Comparison of ENCODE assay signal across 9 cellular contexts in genomic region chr7:96596120-96596826, GRCh38.
DNase-seq lines count a peak whose midpoint lies in the region; ATAC-seq and TF ChIP-seq lines count a peak whose summit lies in the region.
"Had no signal": no experiment of that assay in that cellular context is flagged by ENCODE, and none has a peak within 500 bp of the region (broad histone marks: within the 10 kb centered on the region; RNA-seq: fewer than 3 reads in every experiment).

No MANE protein-coding gene starts in this region.

- TF ChIP-seq CTCF in progenitor cell of endocrine pancreas (IDR thresholded peaks at IDR 0.05; ENCODE audit: unreplicated experiment): peak; percentile 30
- TF ChIP-seq CTCF in GM10266 (IDR thresholded peaks at IDR 0.05; ENCODE audit: control insufficient read depth, insufficient read depth, low read depth, missing control alignments): no peak

- no peaks in the 10 kb centered on the region for H3K9me3 ChIP-seq in HAP-1

- no peaks in the 10 kb centered on the region for H3K27me3 ChIP-seq in HAP-1 (ENCODE audit: low read depth)

- H3K36me3 ChIP-seq in HAP-1 (replicated peaks): no peaks in the 10 kb centered on the region

- no peaks in the 10 kb centered on the region for H3K9me3 Mint-ChIP-seq in progenitor cell of endocrine pancreas (ENCODE audit: low read depth)
- H3K9me3 Mint-ChIP-seq in activated CD4-positive, alpha-beta memory T cell treated with anti-CD3 and anti-CD28 coated beads for 36 hours: no peaks in the 10 kb centered on the region
- H3K9me3 Mint-ChIP-seq in stimulated activated memory B cell treated with anti-CD40 and anti-IgM and Interleukin-4, amounts not matched to agents 10 μg/mL and 1 μg/mL and 100 μg/mL, for 72 hours: no peaks in the 10 kb centered on the region
- H3K9me3 Mint-ChIP-seq: activated T-cell treated with anti-CD3 and anti-CD28 coated beads, Interleukin-2, amount 50 U/mL, for 4 hours had no signal

- peaks cover 10% of the 10 kb centered on the region for H3K27me3 Mint-ChIP-seq in progenitor cell of endocrine pancreas
- peaks cover 4% of the 10 kb centered on the region for H3K27me3 Mint-ChIP-seq in activated CD4-positive, alpha-beta memory T cell treated with anti-CD3 and anti-CD28 coated beads for 36 hours
- H3K27me3 Mint-ChIP-seq in stimulated activated memory B cell treated with anti-CD40 and anti-IgM and Interleukin-4, amounts not matched to agents 10 μg/mL and 1 μg/mL and 100 μg/mL, for 72 hours: peaks cover 19% of the 10 kb centered on the region

- H3K4me3 ChIP-seq in HAP-1: no peak overlapping the region

- POLR2A ChIA-PET in activated CD4-positive, alpha-beta memory T cell treated with anti-CD3 and anti-CD28 coated beads for 36 hours (lab: Charles Lee): no interaction called here

- no peak overlapping the region for H3K4me3 Mint-ChIP-seq in progenitor cell of endocrine pancreas (ENCODE audit: low read depth)
- H3K4me3 Mint-ChIP-seq in activated CD4-positive, alpha-beta memory T cell treated with anti-CD3 and anti-CD28 coated beads for 36 hours: no peak overlapping the region
- H3K4me3 Mint-ChIP-seq in stimulated activated memory B cell treated with anti-CD40 and anti-IgM and Interleukin-4, amounts not matched to agents 10 μg/mL and 1 μg/mL and 100 μg/mL, for 72 hours: no peak overlapping the region
- H3K4me3 Mint-ChIP-seq: activated T-cell treated with anti-CD3 and anti-CD28 coated beads, Interleukin-2, amount 50 U/mL, for 4 hours had no signal

- ATAC-seq in stimulated activated memory B cell treated with anti-CD40 and anti-IgM and Interleukin-4, amounts not matched to agents 10 μg/mL and 1 μg/mL and 100 μg/mL, for 72 hours: no peak
- ATAC-seq in left cardiac atrium: no peak
- ATAC-seq: activated T-cell treated with anti-CD3 and anti-CD28 coated beads, Interleukin-2, amount 50 U/mL, for 4 hours had no signal

- H3K4me1 ChIP-seq in HAP-1: peaks cover 23% of the 10 kb centered on the region

- CTCF ChIA-PET in activated CD4-positive, alpha-beta memory T cell treated with anti-CD3 and anti-CD28 coated beads for 36 hours (lab: Charles Lee): interaction anchor here (1.4 kb wide), 1 partner anchor 431 kb away, joined by 5 read pairs; no protein-coding TSS in a partner anchor

- no peak overlapping the region for H3K27ac Mint-ChIP-seq in progenitor cell of endocrine pancreas
- no peak overlapping the region for H3K27ac Mint-ChIP-seq in activated CD4-positive, alpha-beta memory T cell treated with anti-CD3 and anti-CD28 coated beads for 36 hours
- no peak overlapping the region for H3K27ac Mint-ChIP-seq in stimulated activated memory B cell treated with anti-CD40 and anti-IgM and Interleukin-4, amounts not matched to agents 10 μg/mL and 1 μg/mL and 100 μg/mL, for 72 hours

- in situ Hi-C loops in HAP-1 (cut with MboI; ENCODE audit: low sequenced_read_pairs): loop anchor here (5.0 kb wide), 1 partner anchor 421 kb away; no protein-coding TSS in a partner anchor

- intact Hi-C loops in activated CD4-positive, alpha-beta memory T cell treated with anti-CD3 and anti-CD28 coated beads for 36 hours (cut with micrococcal nuclease): no loop called here
- intact Hi-C loops in left cardiac atrium (cut with DNase I): no loop called here

- H3K4me1 Mint-ChIP-seq in progenitor cell of endocrine pancreas (ENCODE audit: low read depth): peaks cover 22% of the 10 kb centered on the region
- H3K4me1 Mint-ChIP-seq in activated CD4-positive, alpha-beta memory T cell treated with anti-CD3 and anti-CD28 coated beads for 36 hours (ENCODE audit: low read depth): no peaks in the 10 kb centered on the region
- no peaks in the 10 kb centered on the region for H3K4me1 Mint-ChIP-seq in stimulated activated memory B cell treated with anti-CD40 and anti-IgM and Interleukin-4, amounts not matched to agents 10 μg/mL and 1 μg/mL and 100 μg/mL, for 72 hours

- H3K36me3 Mint-ChIP-seq in progenitor cell of endocrine pancreas (ENCODE audit: insufficient read depth): no peaks in the 10 kb centered on the region
- no peaks in the 10 kb centered on the region for H3K36me3 Mint-ChIP-seq in activated CD4-positive, alpha-beta memory T cell treated with anti-CD3 and anti-CD28 coated beads for 36 hours
- H3K36me3 Mint-ChIP-seq in stimulated activated memory B cell treated with anti-CD40 and anti-IgM and Interleukin-4, amounts not matched to agents 10 μg/mL and 1 μg/mL and 100 μg/mL, for 72 hours: no peaks in the 10 kb centered on the region

- DNase-seq in HAP-1 (ENCODE audit: low spot score in 2 of 2) (peak; percentile 80 to 97), NCI-H2107 (lab: John Stamatoyannopoulos, UW) (peak; percentile 86), astrocyte of the hippocampus (ENCODE audit: low read depth, low spot score) (peak; percentile 8), progenitor cell of endocrine pancreas (ENCODE audit: low spot score, unreplicated experiment) (no peak), GM10266 (ENCODE audit: extremely low spot score) (no peak), left cardiac atrium (no peak)
- no peak for DNase-seq in activated CD4-positive, alpha-beta memory T cell treated with anti-CD3 and anti-CD28 coated beads for 36 hours
- DNase-seq: activated T-cell treated with anti-CD3 and anti-CD28 coated beads, Interleukin-2, amount 50 U/mL, for 4 hours had no signal

Comparison
In these comparisons a context has a peak if more than half of its experiments do, and no peak if none do; other contexts are left out.
1. DNase-seq: peak in HAP-1 (2 of 2), NCI-H2107 (single experiment) and astrocyte of the hippocampus (single experiment); none in progenitor cell of endocrine pancreas (single experiment), activated CD4-positive, alpha-beta memory T cell treated with anti-CD3 and anti-CD28 coated beads for 36 hours (single experiment), GM10266 (single experiment) and left cardiac atrium (single experiment).